In the genomic region with DNA sequence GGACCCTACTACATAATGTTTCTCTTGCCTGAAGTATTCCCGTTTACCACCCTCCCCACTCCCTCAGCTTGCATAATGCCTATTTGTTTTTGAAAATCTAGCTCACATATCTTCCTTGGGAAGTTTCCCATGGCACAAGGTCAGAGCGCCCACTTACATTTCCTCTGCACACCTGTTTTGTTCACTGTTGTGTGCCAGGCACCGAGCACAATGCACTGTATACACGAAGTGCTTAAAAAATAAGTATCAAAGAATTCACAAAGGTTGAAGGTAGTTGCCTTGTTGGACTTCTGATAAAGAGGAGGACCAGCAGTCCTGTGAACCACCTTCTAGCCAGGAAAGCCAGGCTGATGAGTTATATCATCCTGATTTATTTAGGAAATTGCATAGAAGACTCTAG, we compare ENCODE assay signal across 1 cellular context.
TF ChIP-seq lines count a peak whose summit lies in the region.

No MANE protein-coding gene starts in this region.

TF ChIP-seq in HepG2, 621 proteins besides CTCF, POLR2A, EP300 and RAD21:
- TF ChIP-seq NR1H2 (CRISPR knock-in tag; IDR thresholded peaks at IDR 0.05; ENCODE audit: borderline replicate concordance, low read depth) (no peak), ZNF607 (CRISPR knock-in tag; IDR thresholded peaks at IDR 0.05; ENCODE audit: borderline replicate concordance) (0 out of 2 replicates have a peak, but pooled peaks have one; percentile 28), GATAD2A (CRISPR knock-in tag; IDR thresholded peaks at IDR 0.05) (peak; percentile 27; the same call in 1 of the 2 replicates)
- TF ChIP-seq, protein P1, sequence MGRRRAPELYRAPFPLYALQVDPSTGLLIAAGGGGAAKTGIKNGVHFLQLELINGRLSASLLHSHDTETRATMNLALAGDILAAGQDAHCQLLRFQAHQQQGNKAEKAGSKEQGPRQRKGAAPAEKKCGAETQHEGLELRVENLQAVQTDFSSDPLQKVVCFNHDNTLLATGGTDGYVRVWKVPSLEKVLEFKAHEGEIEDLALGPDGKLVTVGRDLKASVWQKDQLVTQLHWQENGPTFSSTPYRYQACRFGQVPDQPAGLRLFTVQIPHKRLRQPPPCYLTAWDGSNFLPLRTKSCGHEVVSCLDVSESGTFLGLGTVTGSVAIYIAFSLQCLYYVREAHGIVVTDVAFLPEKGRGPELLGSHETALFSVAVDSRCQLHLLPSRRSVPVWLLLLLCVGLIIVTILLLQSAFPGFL (CRISPR knock-in tag; IDR thresholded peaks at IDR 0.05) = no peak
TF ChIP-seq in HepG2: peak in this region for 2.
